ENCODE assay signal across 13 cellular contexts in genomic region chr16:77833906-77834599, GRCh38.
A peak's percentile ranks its signal among the peaks of the same experiment; 100 is the strongest.
DNase-seq lines count a peak whose midpoint lies in the region; ATAC-seq and TF ChIP-seq lines count a peak whose summit lies in the region.
"Had no signal": no experiment of that assay in that cellular context is flagged by ENCODE, and none has a peak within 500 bp of the region (broad histone marks: within the 10 kb centered on the region; RNA-seq: fewer than 3 reads in every experiment).

No MANE protein-coding gene starts in this region.

- in situ Hi-C loops in brain microvascular endothelial cell (cut with HindIII; ENCODE audit: low pct_ligation_motif_present, low sequenced_read_pairs): no loop called here

- H3K4me3 ChIP-seq in brain microvascular endothelial cell (ENCODE audit: low read depth, low read length): no peak overlapping the region
- no peak overlapping the region for H3K4me3 ChIP-seq in iPS-20b (ENCODE audit: low read length)
- H3K4me3 ChIP-seq: transverse colon had no signal

- ATAC-seq in GM19397 (IDR thresholded peaks at IDR 0.05; ENCODE audit: unreplicated experiment) (no peak), HG03280 (IDR thresholded peaks at IDR 0.05; ENCODE audit: unreplicated experiment) (no peak)
- ATAC-seq: natural killer cell treated with Interleukin-12 subunit alpha and Interleukin-12 subunit beta and Interleukin-15 and Interleukin-18, amount 100 ng/mL, for 72 hours; Panc1 had no signal

- H3K4me1 ChIP-seq in iPS-20b (ENCODE audit: insufficient read depth, low read length): peaks cover 21% of the 10 kb centered on the region; the same call in 1 of the 2 replicates

- H3K27ac ChIP-seq in brain microvascular endothelial cell (peak overlapping the region; percentile 80), iPS-20b (ENCODE audit: low read length) (peak overlapping the region; percentile 44)
- H3K27ac ChIP-seq: transverse colon had no signal

- DNase-seq in 8988T: peak; percentile 46
- DNase-seq in HS-5 (ENCODE audit: low read depth): peak; percentile 60
- peak; percentile 81 for DNase-seq in brain microvascular endothelial cell
- no peak for DNase-seq in NK-92 (lab: John Stamatoyannopoulos, UW; ENCODE audit: unreplicated experiment)
- no peak for DNase-seq in ecto neural progenitor cell (ENCODE audit: low spot score)
- DNase-seq: activated CD4-positive, alpha-beta T cell treated with anti-CD3 and anti-CD28 coated beads, Interleukin-2, amount 50 U/mL, for 48 hours; NCI-H1436 treated with DMSO at 0.1 percent for 48 hours; transverse colon had no signal

- no peak for TF ChIP-seq CTCF in brain microvascular endothelial cell (IDR thresholded peaks at IDR 0.05; ENCODE audit: low read depth, low read length, missing control alignments)

- no peaks in the 10 kb centered on the region for H3K9me3 ChIP-seq in iPS-20b (ENCODE audit: insufficient read depth, low read depth, low read length)
- H3K9me3 ChIP-seq: transverse colon had no signal

- H3K27me3 ChIP-seq in brain microvascular endothelial cell (replicated peaks): no peaks in the 10 kb centered on the region
- H3K27me3 ChIP-seq in iPS-20b (ENCODE audit: insufficient read depth, low read length): no peaks in the 10 kb centered on the region
- H3K27me3 ChIP-seq: transverse colon had no signal

- H3K36me3 ChIP-seq in brain microvascular endothelial cell (replicated peaks) (no peaks in the 10 kb centered on the region), iPS-20b (ENCODE audit: insufficient read depth, low read depth, low read length) (peaks cover 43% of the 10 kb centered on the region)
- H3K36me3 ChIP-seq: transverse colon had no signal

- H3K9ac ChIP-seq in iPS-20b (ENCODE audit: low read depth, low read length): peak overlapping the region; percentile 72

Comparison
In these comparisons a context has a peak if more than half of its experiments do, and no peak if none do; other contexts are left out.
1. DNase-seq: peak in 8988T (single experiment), HS-5 (single experiment) and brain microvascular endothelial cell (single experiment); none in NK-92 (single experiment) and ecto neural progenitor cell (single experiment).